ENCODE assay signal across 20 cellular contexts in genomic region chr3:75242012-75242411, GRCh38.
"Had no signal": no experiment of that assay in that cellular context is flagged by ENCODE, and none has a peak within 500 bp of the region (broad histone marks: within the 10 kb centered on the region; RNA-seq: fewer than 3 reads in every experiment).

No MANE protein-coding gene starts in this region.

- H3K4me1 Mint-ChIP-seq: activated CD8-positive, alpha-beta memory T cell treated with anti-CD3 and anti-CD28 coated beads, Interleukin-2, amount 10 ng/mL, durations not matched to agents 7 days and 5 days had no signal

- H3K36me3 Mint-ChIP-seq: activated CD8-positive, alpha-beta memory T cell treated with anti-CD3 and anti-CD28 coated beads, Interleukin-2, amount 10 ng/mL, durations not matched to agents 7 days and 5 days; activated naive CD8-positive, alpha-beta T cell had no signal

- H3K27ac Mint-ChIP-seq: activated CD8-positive, alpha-beta memory T cell treated with anti-CD3 and anti-CD28 coated beads, Interleukin-2, amount 10 ng/mL, durations not matched to agents 7 days and 5 days; activated naive CD4-positive, alpha-beta T cell treated with anti-CD3 and anti-CD28 coated beads for 36 hours; activated naive CD8-positive, alpha-beta T cell; activated T-cell treated with anti-CD3 and anti-CD28 coated beads, Interleukin-2, amount 50 U/mL, for 24 hours; activated T-helper 1 cell treated with anti-CD3 and anti-CD28 coated beads, Interleukin-12 subunit alpha, Interleukin-12 subunit beta, Interleukin-2, Interleukin-4 antibody, amounts not matched to agents 30 ng/mL and 10 ng/mL and 1 ng/mL, durations not matched to agents 14 hours and 24 hours and 36 hours; T-helper 1 cell treated with Interleukin-12 subunit alpha and Interleukin-12 subunit beta and Interleukin-4 antibody, amounts not matched to agents 30 μg/mL and 1 μg/mL, for 36 hours had no signal

- ATAC-seq: activated CD8-positive, alpha-beta memory T cell treated with anti-CD3 and anti-CD28 coated beads, Interleukin-2, amount 10 ng/mL, durations not matched to agents 7 days and 5 days; PC-3 had no signal

- H3K27me3 Mint-ChIP-seq: activated CD8-positive, alpha-beta memory T cell treated with anti-CD3 and anti-CD28 coated beads, Interleukin-2, amount 10 ng/mL, durations not matched to agents 7 days and 5 days had no signal

- H3K4me3 Mint-ChIP-seq: activated CD8-positive, alpha-beta memory T cell treated with anti-CD3 and anti-CD28 coated beads, Interleukin-2, amount 10 ng/mL, durations not matched to agents 7 days and 5 days; activated naive CD4-positive, alpha-beta T cell treated with anti-CD3 and anti-CD28 coated beads for 36 hours; activated naive CD8-positive, alpha-beta T cell; activated T-cell treated with anti-CD3 and anti-CD28 coated beads, Interleukin-2, amount 50 U/mL, for 24 hours; activated T-helper 1 cell treated with anti-CD3 and anti-CD28 coated beads, Interleukin-12 subunit alpha, Interleukin-12 subunit beta, Interleukin-2, Interleukin-4 antibody, amounts not matched to agents 30 ng/mL and 10 ng/mL and 1 ng/mL, durations not matched to agents 14 hours and 24 hours and 36 hours; T-helper 1 cell treated with Interleukin-12 subunit alpha and Interleukin-12 subunit beta and Interleukin-4 antibody, amounts not matched to agents 30 μg/mL and 1 μg/mL, for 36 hours had no signal

- H3K9me3 Mint-ChIP-seq: activated naive CD4-positive, alpha-beta T cell treated with anti-CD3 and anti-CD28 coated beads for 36 hours; activated T-cell treated with anti-CD3 and anti-CD28 coated beads, Interleukin-2, amount 50 U/mL, for 24 hours; activated T-helper 1 cell treated with anti-CD3 and anti-CD28 coated beads, Interleukin-12 subunit alpha, Interleukin-12 subunit beta, Interleukin-2, Interleukin-4 antibody, amounts not matched to agents 30 ng/mL and 10 ng/mL and 1 ng/mL, durations not matched to agents 14 hours and 24 hours and 36 hours; T-helper 1 cell treated with Interleukin-12 subunit alpha and Interleukin-12 subunit beta and Interleukin-4 antibody, amounts not matched to agents 30 μg/mL and 1 μg/mL, for 36 hours had no signal

- DNase-seq: activated CD4-positive, alpha-beta T cell treated with anti-CD3 and anti-CD28 coated beads for 48 hours; activated CD4-positive, alpha-beta T cell treated with anti-CD3 and anti-CD28 coated beads, Interleukin-2, amount 50 U/mL, for 4 hours; activated CD4-positive, CD25-positive, alpha-beta regulatory T cell treated with anti-CD3 and anti-CD28 coated beads, Interleukin-2, amount 50 U/mL, for 72 hours; activated CD8-positive, alpha-beta memory T cell treated with anti-CD3 and anti-CD28 coated beads, Interleukin-2, amount 10 ng/mL, durations not matched to agents 7 days and 5 days; activated effector memory CD4-positive, alpha-beta T cell treated with anti-CD3 and anti-CD28 coated beads, Interleukin-2, amount 50 U/mL, for 16 hours; activated naive CD4-positive, alpha-beta T cell treated with anti-CD3 and anti-CD28 coated beads for 36 hours; activated T-cell treated with anti-CD3 and anti-CD28 coated beads, Interleukin-2, amount 50 U/mL, for 24 hours; IMR-90; KG1; NCI-H1105; NCI-H1436; NCI-H1694 treated with DMSO at 0.1 percent for 48 hours; NCI-H2029 treated with DMSO at 0.1 percent for 48 hours; NCI-H345; NCI-H510A; NCI-H526 treated with DMSO at 0.1 percent for 48 hours; PC-3 had no signal
